ENCODE assay signal across 16 cellular contexts in the genomic region with DNA sequence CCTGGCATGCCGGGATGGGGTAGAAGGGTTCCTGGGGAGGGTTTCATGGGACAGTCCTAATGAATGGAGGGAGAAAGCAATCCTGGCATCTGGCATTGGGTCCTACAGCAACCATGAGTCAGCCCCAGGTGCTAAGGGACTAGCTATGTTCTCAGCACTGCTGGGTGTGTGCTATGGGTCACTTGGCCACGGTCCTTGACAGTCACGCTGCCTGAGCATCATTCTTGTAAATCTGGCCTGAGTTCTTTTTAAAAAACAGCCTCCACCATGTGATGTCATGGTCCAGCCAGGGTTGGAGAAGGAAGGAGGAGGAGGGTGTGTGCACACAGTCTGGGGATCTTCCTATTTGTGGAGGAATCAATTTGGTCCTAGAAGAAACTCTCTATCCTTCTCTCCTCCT. TPM values are rescaled to one million over a fixed set of nuclear protein-coding genes. Genes with fewer than 3 reads are reported as not detected.
A peak's percentile ranks its signal among the peaks of the same experiment; 100 is the strongest.
DNase-seq lines count a peak whose midpoint lies in the region; ATAC-seq, FAIRE-seq and TF ChIP-seq lines count a peak whose summit lies in the region.
"Had no signal": no experiment of that assay in that cellular context is flagged by ENCODE, and none has a peak within 500 bp of the region (broad histone marks: within the 10 kb centered on the region; RNA-seq: fewer than 3 reads in every experiment).

No MANE protein-coding gene starts in this region.

- H3K27ac ChIP-seq in astrocyte (ENCODE audit: low read depth, low read length) (no peak overlapping the region), gastrocnemius medialis (peak overlapping the region; percentile 31 to 52 (median 46)), H9 (ENCODE audit: insufficient read length, low read depth, low read length) (no peak overlapping the region)
- H3K27ac ChIP-seq: cardiac muscle cell had no signal

- H3K23ac ChIP-seq in H9 (ENCODE audit: insufficient read length, low read depth, low read length): no peak overlapping the region

- no peak overlapping the region for H2BK20ac ChIP-seq in H9 (ENCODE audit: low read depth, low read length, poor library complexity, severe bottlenecking)

- H3K4me1 Mint-ChIP-seq in astrocyte (ENCODE audit: low read depth, unreplicated experiment) (no peaks in the 10 kb centered on the region), H9 (no peaks in the 10 kb centered on the region)

- no peak overlapping the region for H3K4ac ChIP-seq in H9 (ENCODE audit: low read depth, low read length)

- no peak overlapping the region for H3K14ac ChIP-seq in H9 (ENCODE audit: insufficient read depth, low read length)

- ATAC-seq in gastrocnemius medialis (peak; percentile 79 to 90), GM18868 (IDR thresholded peaks at IDR 0.05; ENCODE audit: unreplicated experiment) (no peak), HG02938 (IDR thresholded peaks at IDR 0.05; ENCODE audit: unreplicated experiment) (no peak)
- ATAC-seq: activated CD8-positive, alpha-beta T cell treated with anti-CD3 and anti-CD28 coated beads, Interleukin-2, amount 10 ng/mL, durations not matched to agents 7 days and 5 days; Panc1 had no signal

- intact Hi-C loops in gastrocnemius medialis (cut with DNase I; ENCODE audit: low total_unique reads): no loop called here

- no CpG with 5 or more reads among the region's 3 CpGs for WGBS in H9 (ENCODE audit: extremely low coverage, insufficient read length, low lambda C conversion rate)

- H2AFZ ChIP-seq in astrocyte (ENCODE audit: low read depth, low read length) (no peak overlapping the region), H9 (ENCODE audit: low read length) (no peak overlapping the region)

- no peak for FAIRE-seq in astrocyte (lab: Jason Lieb, UNC)

- no peak overlapping the region for H2BK12ac ChIP-seq in H9 (ENCODE audit: insufficient read length, low read depth, low read length)

- no peak overlapping the region for H2BK15ac ChIP-seq in H9 (ENCODE audit: low read depth, low read length)

- H3K9me3 Mint-ChIP-seq in astrocyte (ENCODE audit: unreplicated experiment): no peaks in the 10 kb centered on the region
- no peaks in the 10 kb centered on the region for H3K9me3 Mint-ChIP-seq in H9

- no peaks in the 10 kb centered on the region for H3K79me1 ChIP-seq in H9 (ENCODE audit: insufficient read depth, low read depth, low read length, poor library complexity, severe bottlenecking)

- H4K5ac ChIP-seq in H9 (ENCODE audit: insufficient read length, low read depth, low read length): no peak overlapping the region

- no peak overlapping the region for H3T11ph ChIP-seq in H9 (ENCODE audit: low read length)

- H4K8ac ChIP-seq in H9 (replicated peaks; ENCODE audit: insufficient read length, low read depth, low read length): no peak overlapping the region

- H2BK120ac ChIP-seq in H9 (ENCODE audit: low read depth, low read length, poor library complexity, severe bottlenecking): no peak overlapping the region

- no peak overlapping the region for H2AK5ac ChIP-seq in H9 (ENCODE audit: insufficient read length, low read length)

- no peaks in the 10 kb centered on the region for H3K4me1 ChIP-seq in astrocyte (ENCODE audit: insufficient read depth, low read length)
- peaks cover 4 to 6% of the 10 kb centered on the region in 2 donors for H3K4me1 ChIP-seq in gastrocnemius medialis
- H3K4me1 ChIP-seq in H9 (ENCODE audit: insufficient read depth, low read length): no peaks in the 10 kb centered on the region

- DNase-seq in ELR (ENCODE audit: low read depth) (peak; percentile 23), astrocyte (ENCODE audit: low read depth) (peak; percentile 48), glomerular visceral epithelial cell (ENCODE audit: extremely low spot score) (peak; percentile 74), gastrocnemius medialis (peak; percentile 71 to 85), H9 (no peak), SHP77 treated with DMSO at 0.1 percent for 48 hours (lab: John Stamatoyannopoulos, UW) (no peak)
- DNase-seq: activated CD8-positive, alpha-beta T cell treated with anti-CD3 and anti-CD28 coated beads, Interleukin-2, amount 10 ng/mL, durations not matched to agents 7 days and 5 days; activated gamma-delta T cell treated with Interleukin-2 at 50 U/mL for 16 hours; GOT3; NCI-H226; T-helper 9 cell had no signal

- no peaks in the 10 kb centered on the region for H3K23me2 ChIP-seq in H9 (ENCODE audit: insufficient read length, low read depth, low read length, poor library complexity, severe bottlenecking)

- no peak overlapping the region for H3K4me3 ChIP-seq in astrocyte (ENCODE audit: insufficient read depth, low read depth, low read length)
- H3K4me3 ChIP-seq in gastrocnemius medialis: no peak overlapping the region
- H3K4me3 ChIP-seq: cardiac muscle cell had no signal

- in situ Hi-C loops in gastrocnemius medialis (cut with MboI; ENCODE audit: low sequenced_read_pairs in 4 of 4): loop anchor here in 1 of 4 donors (25.0 kb wide), 1 partner anchor 167 kb away; a partner anchor contains a TSS

- H3K36me3 ChIP-seq in astrocyte (ENCODE audit: insufficient read depth, low read length): no peaks in the 10 kb centered on the region
- no peaks in the 10 kb centered on the region for H3K36me3 ChIP-seq in gastrocnemius medialis
- H3K36me3 ChIP-seq: cardiac muscle cell had no signal

- H3K9me3 ChIP-seq in astrocyte (ENCODE audit: insufficient read depth, low read depth, low read length): no peaks in the 10 kb centered on the region
- H3K9me3 ChIP-seq in gastrocnemius medialis: no peaks in the 10 kb centered on the region
- H3K9me3 ChIP-seq in H9 (ENCODE audit: control insufficient read depth, low read depth, low read length): no peaks in the 10 kb centered on the region

- H4K20me1 ChIP-seq in astrocyte (ENCODE audit: insufficient read depth, low read length): no peaks in the 10 kb centered on the region
- H4K20me1 ChIP-seq in H9 (ENCODE audit: control insufficient read depth, insufficient read depth, insufficient read length): no peaks in the 10 kb centered on the region

- H3K27me3 Mint-ChIP-seq in astrocyte (ENCODE audit: low read depth, unreplicated experiment) (peaks cover 21% of the 10 kb centered on the region), H9 (ENCODE audit: low read depth) (peaks cover 28% of the 10 kb centered on the region)

- no peak overlapping the region for H3K56ac ChIP-seq in H9 (ENCODE audit: insufficient read length, low read depth, low read length)

- no peak overlapping the region for H3K9ac ChIP-seq in astrocyte (ENCODE audit: low read length)
- H3K9ac ChIP-seq in H9 (ENCODE audit: extremely low read depth, insufficient read length, low read length): no peak overlapping the region

- H4K91ac ChIP-seq in H9 (ENCODE audit: insufficient read length, low read depth, low read length): no peak overlapping the region

- H2BK5ac ChIP-seq in H9 (ENCODE audit: insufficient read length, low read length): no peak overlapping the region

- H3K4me2 ChIP-seq in astrocyte (ENCODE audit: low read length): no peak overlapping the region
- no peak overlapping the region for H3K4me2 ChIP-seq in H9 (ENCODE audit: insufficient read depth, insufficient read length, low read length)

- H3K4me3 Mint-ChIP-seq in astrocyte (ENCODE audit: unreplicated experiment) (no peak overlapping the region), H9 (no peak overlapping the region)
- H3K4me3 Mint-ChIP-seq: activated CD8-positive, alpha-beta T cell treated with anti-CD3 and anti-CD28 coated beads, Interleukin-2, amount 10 ng/mL, durations not matched to agents 7 days and 5 days had no signal

- H3K79me2 ChIP-seq in astrocyte (ENCODE audit: insufficient read depth, low read length): no peaks in the 10 kb centered on the region
- H3K79me2 ChIP-seq in H9 (ENCODE audit: insufficient read depth, low read length): no peaks in the 10 kb centered on the region

- H3K27me3 ChIP-seq in astrocyte (ENCODE audit: insufficient read depth, low read length) (peaks cover 11% of the 10 kb centered on the region), gastrocnemius medialis (peaks cover 0 to 3% (median 3%) of the 10 kb centered on the region in 3 donors), H9 (ENCODE audit: insufficient read depth, low read length) (peaks cover 4% of the 10 kb centered on the region; the same call in 1 of the 2 replicates)
- H3K27me3 ChIP-seq: cardiac muscle cell had no signal

- H3K27ac Mint-ChIP-seq in astrocyte (ENCODE audit: unreplicated experiment) (no peak overlapping the region), H9 (no peak overlapping the region)
- H3K27ac Mint-ChIP-seq: activated CD8-positive, alpha-beta T cell treated with anti-CD3 and anti-CD28 coated beads, Interleukin-2, amount 10 ng/mL, durations not matched to agents 7 days and 5 days; progenitor cell of endocrine pancreas had no signal

- TF ChIP-seq CTCF in astrocyte (IDR thresholded peaks at IDR 0.05; ENCODE audit: insufficient read depth, low read depth, low read length) (no peak), gastrocnemius medialis (IDR thresholded peaks at IDR 0.05 in 4 of 5, conservative IDR thresholded peaks at IDR 0.05 in 1 of 5) (no peak), H9 (conservative IDR thresholded peaks at IDR 0.05) (no peak)

- H3K18ac ChIP-seq in H9 (ENCODE audit: insufficient read length, low read depth, low read length): no peak overlapping the region

- H3K36me3 Mint-ChIP-seq in astrocyte (ENCODE audit: low read depth, unreplicated experiment) (peaks cover 1% of the 10 kb centered on the region), H9 (ENCODE audit: insufficient read depth in 1 of 3, low read depth in 3 of 3) (no peaks in the 10 kb centered on the region)

- TF ChIP-seq POLR2A in gastrocnemius medialis (IDR thresholded peaks at IDR 0.05): peak in 1 of 2 donors; percentile 42

RNA-seq across cellular contexts. Expression of a gene that starts 6.2 kb away (rescaled TPM):
- 6.1 and 6.8 TPM in 2 replicates for total RNA-seq in astrocyte
- 10 to 100 TPM; 17.5 to 31.2 (median 20.7) TPM for total RNA-seq in gastrocnemius medialis
- 10.9 and 11.7 TPM in 2 replicates for total RNA-seq in H9 (2021)
- total RNA-seq: activated CD8-positive, alpha-beta T cell treated with anti-CD3 and anti-CD28 coated beads, Interleukin-2, amount 10 ng/mL, durations not matched to agents 7 days and 5 days had no signal

RNA-seq across cellular contexts. Expression of a gene that starts 9.9 kb away (rescaled TPM):
- total RNA-seq in astrocyte: 15.2 and 16.9 TPM in 2 replicates
- total RNA-seq in gastrocnemius medialis: 10 to 100 TPM; 32.6 to 55.2 (median 47.5) TPM
- 17.9 and 18.6 TPM in 2 replicates for total RNA-seq in H9 (2021)

RNA-seq across cellular contexts. Expression of a gene that starts 18.5 kb away (rescaled TPM):
- 49.5 and 53.2 TPM in 2 replicates for total RNA-seq in astrocyte
- total RNA-seq in gastrocnemius medialis: 10 to 100 TPM; 44.8 to 54.6 (median 53.5) TPM
- total RNA-seq in H9 (2021): 111 and 113 TPM in 2 replicates

RNA-seq across cellular contexts. Expression of a gene that starts 25.6 kb away (rescaled TPM):
- total RNA-seq in astrocyte: 22.8 and 34.8 TPM in 2 replicates
- not detected for total RNA-seq in gastrocnemius medialis
- total RNA-seq in H9 (2021): 1.9 and 2.6 TPM in 2 replicates

RNA-seq across cellular contexts. Expression of a gene that starts 43.7 kb away (rescaled TPM):
- total RNA-seq in astrocyte (31.8 and 34.3 TPM in 2 replicates), gastrocnemius medialis (100 to 1,000 TPM in 1 of 4 donors, 10 to 100 TPM in 3; 76.2 to 104 (median 86.8) TPM), H9 (2021) (74.2 and 76.9 TPM in 2 replicates)

Comparison
In these comparisons a context has a peak if more than half of its experiments do, and no peak if none do; other contexts are left out.
1. DNase-seq: peak in ELR (single experiment), astrocyte (single experiment), glomerular visceral epithelial cell (single experiment) and gastrocnemius medialis (2 of 2); none in H9 (single experiment) and SHP77 treated with DMSO at 0.1 percent for 48 hours (single experiment).
2. H3K27ac ChIP-seq: peak in gastrocnemius medialis (4 of 4); none in astrocyte (single experiment) and H9 (single experiment).
3. ATAC-seq: peak in gastrocnemius medialis (2 of 2); none in GM18868 (single experiment) and HG02938 (single experiment).